In genomic region chr9:109469646-109470358, GRCh38 we compare ENCODE assay signal across 8 cellular contexts. TPM values are rescaled to one million over a fixed set of nuclear protein-coding genes. Genes with fewer than 3 reads are reported as not detected.
DNase-seq lines count a peak whose midpoint lies in the region; ATAC-seq and TF ChIP-seq lines count a peak whose summit lies in the region.

No MANE protein-coding gene starts in this region.

- DNase-seq in A172 (ENCODE audit: low spot score) (peak; percentile 89), GM13977 (ENCODE audit: low spot score) (peak; percentile 73), NCI-H146 (lab: John Stamatoyannopoulos, UW) (peak; percentile 57), T-helper 9 cell (peak; percentile 29), astrocyte of the spinal cord (ENCODE audit: low read depth, low spot score) (peak; percentile 80), iPS-NIHi11 (ENCODE audit: low spot score) (peak; percentile 80)
- DNase-seq in stimulated activated CD4-positive, alpha-beta T cell treated with anti-CD3 and anti-CD28 coated beads, Interleukin-12 subunit alpha, Interleukin-12 subunit beta, amount 100 ng/mL, for 4 hours = peak; percentile 48

- H3K4me3 ChIP-seq in astrocyte of the spinal cord (ENCODE audit: low read depth, low read length) = no peak overlapping the region

- ATAC-seq in HG02885 (IDR thresholded peaks at IDR 0.05; ENCODE audit: poor library complexity, unreplicated experiment) = peak; percentile 98

- in situ Hi-C loops in GM13977 (cut with MboI; ENCODE audit: low pct_unique_long_range_greater_than_20kb, low sequenced_read_pairs, unreplicated experiment) (no loop called here), astrocyte of the spinal cord (cut with HindIII; ENCODE audit: low sequenced_read_pairs) (no loop called here)

- TF ChIP-seq CTCF in GM13977 (IDR thresholded peaks at IDR 0.05; ENCODE audit: extremely low read depth, insufficient read depth, missing control alignments) = peak; percentile 85
- peak; percentile 95 for TF ChIP-seq CTCF in astrocyte of the spinal cord (IDR thresholded peaks at IDR 0.05; ENCODE audit: low read depth, low read length)

RNA-seq across cellular contexts. Expression of gene PTPN3, which starts 28.3 kb away (rescaled TPM):
- 7.8 and 10.3 TPM in 2 replicates for total RNA-seq in A172 (2014; rRNA removed; shearing (Covaris generic))

Comparison
In these comparisons a context has a peak if more than half of its experiments do, and no peak if none do; other contexts are left out.
1. DNase-seq: peak in every context shown above with its lines; median percentile 89 in A172; 80 in astrocyte of the spinal cord; 80 in iPS-NIHi11; 73 in GM13977; 57 in NCI-H146; 48 in stimulated activated CD4-positive, alpha-beta T cell treated with anti-CD3 and anti-CD28 coated beads, Interleukin-12 subunit alpha, Interleukin-12 subunit beta, amount 100 ng/mL, for 4 hours; 29 in T-helper 9 cell.